ENCODE assay signal across 1 cellular context in the genomic region with DNA sequence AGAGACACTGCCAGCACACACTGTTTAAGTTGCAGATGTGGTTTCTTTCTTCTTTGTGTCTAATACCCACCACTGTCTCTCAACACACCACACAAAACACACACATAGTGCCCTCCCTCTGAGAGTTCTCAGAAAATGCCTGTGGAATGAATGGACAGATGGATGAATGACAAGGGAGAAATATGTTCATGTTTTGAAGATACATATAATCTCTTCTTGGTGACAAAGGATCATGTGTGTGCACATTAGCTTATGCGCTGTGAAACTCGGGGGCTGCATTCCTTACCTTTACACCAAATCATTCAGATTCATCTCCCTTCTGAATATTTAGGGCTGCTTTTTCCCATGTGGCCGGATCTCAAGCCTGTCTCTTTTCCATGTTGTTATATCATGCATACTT.
TF ChIP-seq lines count a peak whose summit lies in the region.

No MANE protein-coding gene starts in this region.

TF ChIP-seq in GM12878, 131 proteins besides CTCF, POLR2A, EP300 and RAD21 (continued from another document):
- TF ChIP-seq, protein P1, sequence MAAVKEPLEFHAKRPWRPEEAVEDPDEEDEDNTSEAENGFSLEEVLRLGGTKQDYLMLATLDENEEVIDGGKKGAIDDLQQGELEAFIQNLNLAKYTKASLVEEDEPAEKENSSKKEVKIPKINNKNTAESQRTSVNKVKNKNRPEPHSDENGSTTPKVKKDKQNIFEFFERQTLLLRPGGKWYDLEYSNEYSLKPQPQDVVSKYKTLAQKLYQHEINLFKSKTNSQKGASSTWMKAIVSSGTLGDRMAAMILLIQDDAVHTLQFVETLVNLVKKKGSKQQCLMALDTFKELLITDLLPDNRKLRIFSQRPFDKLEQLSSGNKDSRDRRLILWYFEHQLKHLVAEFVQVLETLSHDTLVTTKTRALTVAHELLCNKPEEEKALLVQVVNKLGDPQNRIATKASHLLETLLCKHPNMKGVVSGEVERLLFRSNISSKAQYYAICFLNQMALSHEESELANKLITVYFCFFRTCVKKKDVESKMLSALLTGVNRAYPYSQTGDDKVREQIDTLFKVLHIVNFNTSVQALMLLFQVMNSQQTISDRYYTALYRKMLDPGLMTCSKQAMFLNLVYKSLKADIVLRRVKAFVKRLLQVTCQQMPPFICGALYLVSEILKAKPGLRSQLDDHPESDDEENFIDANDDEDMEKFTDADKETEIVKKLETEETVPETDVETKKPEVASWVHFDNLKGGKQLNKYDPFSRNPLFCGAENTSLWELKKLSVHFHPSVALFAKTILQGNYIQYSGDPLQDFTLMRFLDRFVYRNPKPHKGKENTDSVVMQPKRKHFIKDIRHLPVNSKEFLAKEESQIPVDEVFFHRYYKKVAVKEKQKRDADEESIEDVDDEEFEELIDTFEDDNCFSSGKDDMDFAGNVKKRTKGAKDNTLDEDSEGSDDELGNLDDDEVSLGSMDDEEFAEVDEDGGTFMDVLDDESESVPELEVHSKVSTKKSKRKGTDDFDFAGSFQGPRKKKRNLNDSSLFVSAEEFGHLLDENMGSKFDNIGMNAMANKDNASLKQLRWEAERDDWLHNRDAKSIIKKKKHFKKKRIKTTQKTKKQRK (IDR thresholded peaks at IDR 0.05; ENCODE audit: low read depth, low read length): no peak
- TF ChIP-seq, protein P2, sequence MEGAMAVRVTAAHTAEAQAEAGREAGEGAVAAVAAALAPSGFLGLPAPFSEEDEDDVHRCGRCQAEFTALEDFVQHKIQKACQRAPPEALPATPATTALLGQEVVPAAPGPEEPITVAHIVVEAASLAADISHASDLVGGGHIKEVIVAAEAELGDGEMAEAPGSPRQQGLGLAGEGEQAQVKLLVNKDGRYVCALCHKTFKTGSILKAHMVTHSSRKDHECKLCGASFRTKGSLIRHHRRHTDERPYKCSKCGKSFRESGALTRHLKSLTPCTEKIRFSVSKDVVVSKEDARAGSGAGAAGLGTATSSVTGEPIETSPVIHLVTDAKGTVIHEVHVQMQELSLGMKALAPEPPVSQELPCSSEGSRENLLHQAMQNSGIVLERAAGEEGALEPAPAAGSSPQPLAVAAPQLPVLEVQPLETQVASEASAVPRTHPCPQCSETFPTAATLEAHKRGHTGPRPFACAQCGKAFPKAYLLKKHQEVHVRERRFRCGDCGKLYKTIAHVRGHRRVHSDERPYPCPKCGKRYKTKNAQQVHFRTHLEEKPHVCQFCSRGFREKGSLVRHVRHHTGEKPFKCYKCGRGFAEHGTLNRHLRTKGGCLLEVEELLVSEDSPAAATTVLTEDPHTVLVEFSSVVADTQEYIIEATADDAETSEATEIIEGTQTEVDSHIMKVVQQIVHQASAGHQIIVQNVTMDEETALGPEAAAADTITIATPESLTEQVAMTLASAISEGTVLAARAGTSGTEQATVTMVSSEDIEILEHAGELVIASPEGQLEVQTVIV (IDR thresholded peaks at IDR 0.05; ENCODE audit: borderline replicate concordance, partially characterized antibody): no peak
- TF ChIP-seq FOXM1 (IDR thresholded peaks at IDR 0.05; ENCODE audit: low read depth, low read length) (no peak), ZNF217 (IDR thresholded peaks at IDR 0.05) (no peak), SP1 (IDR thresholded peaks at IDR 0.05; ENCODE audit: low read depth, low read length) (no peak), SPI1 (IDR thresholded peaks at IDR 0.05; ENCODE audit: borderline replicate concordance, insufficient read depth, low read depth, low read length) (no peak), CBFB (IDR thresholded peaks at IDR 0.05; ENCODE audit: low read depth) (no peak), SREBF1 (IDR thresholded peaks at IDR 0.05; ENCODE audit: low read length) (no peak), NFYA (IDR thresholded peaks at IDR 0.05; ENCODE audit: borderline replicate concordance, low read depth, low read length) (no peak), TCF12 (IDR thresholded peaks at IDR 0.05; ENCODE audit: low read depth, low read length) (no peak), SMAD5 (IDR thresholded peaks at IDR 0.05; ENCODE audit: low read depth) (no peak), IKZF2 (IDR thresholded peaks at IDR 0.05) (no peak), JUND (IDR thresholded peaks at IDR 0.05; ENCODE audit: low read depth, low read length) (no peak), FOS (IDR thresholded peaks at IDR 0.05; ENCODE audit: borderline replicate concordance, extremely low read depth, insufficient read length) (no peak), KAT2A (conservative IDR thresholded peaks at IDR 0.05; ENCODE audit: control insufficient read depth, low read depth, low read length) (no peak)
- TF ChIP-seq, protein P3, sequence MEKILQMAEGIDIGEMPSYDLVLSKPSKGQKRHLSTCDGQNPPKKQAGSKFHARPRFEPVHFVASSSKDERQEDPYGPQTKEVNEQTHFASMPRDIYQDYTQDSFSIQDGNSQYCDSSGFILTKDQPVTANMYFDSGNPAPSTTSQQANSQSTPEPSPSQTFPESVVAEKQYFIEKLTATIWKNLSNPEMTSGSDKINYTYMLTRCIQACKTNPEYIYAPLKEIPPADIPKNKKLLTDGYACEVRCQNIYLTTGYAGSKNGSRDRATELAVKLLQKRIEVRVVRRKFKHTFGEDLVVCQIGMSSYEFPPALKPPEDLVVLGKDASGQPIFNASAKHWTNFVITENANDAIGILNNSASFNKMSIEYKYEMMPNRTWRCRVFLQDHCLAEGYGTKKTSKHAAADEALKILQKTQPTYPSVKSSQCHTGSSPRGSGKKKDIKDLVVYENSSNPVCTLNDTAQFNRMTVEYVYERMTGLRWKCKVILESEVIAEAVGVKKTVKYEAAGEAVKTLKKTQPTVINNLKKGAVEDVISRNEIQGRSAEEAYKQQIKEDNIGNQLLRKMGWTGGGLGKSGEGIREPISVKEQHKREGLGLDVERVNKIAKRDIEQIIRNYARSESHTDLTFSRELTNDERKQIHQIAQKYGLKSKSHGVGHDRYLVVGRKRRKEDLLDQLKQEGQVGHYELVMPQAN (conservative IDR thresholded peaks at IDR 0.05): no peak
- TF ChIP-seq, protein P4, sequence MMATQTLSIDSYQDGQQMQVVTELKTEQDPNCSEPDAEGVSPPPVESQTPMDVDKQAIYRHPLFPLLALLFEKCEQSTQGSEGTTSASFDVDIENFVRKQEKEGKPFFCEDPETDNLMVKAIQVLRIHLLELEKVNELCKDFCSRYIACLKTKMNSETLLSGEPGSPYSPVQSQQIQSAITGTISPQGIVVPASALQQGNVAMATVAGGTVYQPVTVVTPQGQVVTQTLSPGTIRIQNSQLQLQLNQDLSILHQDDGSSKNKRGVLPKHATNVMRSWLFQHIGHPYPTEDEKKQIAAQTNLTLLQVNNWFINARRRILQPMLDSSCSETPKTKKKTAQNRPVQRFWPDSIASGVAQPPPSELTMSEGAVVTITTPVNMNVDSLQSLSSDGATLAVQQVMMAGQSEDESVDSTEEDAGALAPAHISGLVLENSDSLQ (IDR thresholded peaks at IDR 0.05): no peak
